ENCODE assay signal across 1 cellular context in the genomic region with DNA sequence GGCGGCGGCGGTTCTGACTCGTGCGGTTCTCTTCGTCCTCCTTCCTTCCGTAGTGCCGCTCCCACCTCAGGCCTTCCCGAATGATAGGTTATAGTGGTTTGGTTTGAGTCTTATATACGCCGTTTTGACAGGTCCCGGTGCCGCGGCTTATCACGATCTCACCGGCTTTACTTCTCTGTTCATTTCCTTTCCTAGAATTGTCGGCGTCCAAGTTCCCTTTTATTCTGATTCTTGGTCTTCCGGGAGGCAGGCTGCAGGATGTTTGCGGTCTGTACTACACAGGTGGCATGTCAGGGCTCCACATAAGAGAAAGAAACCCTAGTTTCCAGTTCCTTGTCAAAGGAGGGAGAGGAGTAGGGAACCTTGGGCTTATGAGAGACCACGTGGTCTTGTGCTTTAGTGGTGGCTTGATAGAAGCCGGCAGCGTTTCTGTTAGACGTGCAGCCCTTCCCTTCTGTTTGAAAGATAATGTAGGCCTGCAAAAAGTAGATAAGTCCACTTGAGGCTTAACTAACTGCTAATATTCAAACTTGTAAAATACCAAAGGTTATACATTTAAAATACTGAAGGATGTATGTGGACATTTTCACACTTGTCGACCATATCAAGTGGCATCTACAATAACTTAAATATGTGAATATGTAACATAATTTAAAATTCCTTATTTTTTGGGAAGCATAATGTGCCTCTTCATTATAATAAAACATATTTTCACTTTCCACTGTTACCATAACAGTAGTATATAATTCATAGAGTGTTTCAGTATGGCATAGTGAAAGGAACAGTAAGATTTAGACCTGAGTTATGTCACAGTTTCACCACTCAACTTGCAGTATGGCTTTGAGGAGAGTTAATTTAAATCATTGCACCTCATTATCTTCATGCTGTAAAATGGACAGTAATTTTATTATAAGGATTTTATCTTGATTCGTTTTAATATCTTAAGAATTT.
TF ChIP-seq lines count a peak whose summit lies in the region.

No MANE protein-coding gene starts in this region.

TF ChIP-seq in K562, 482 proteins besides CTCF, POLR2A, EP300 and RAD21 (continued from another document):
- TF ChIP-seq, protein P1, sequence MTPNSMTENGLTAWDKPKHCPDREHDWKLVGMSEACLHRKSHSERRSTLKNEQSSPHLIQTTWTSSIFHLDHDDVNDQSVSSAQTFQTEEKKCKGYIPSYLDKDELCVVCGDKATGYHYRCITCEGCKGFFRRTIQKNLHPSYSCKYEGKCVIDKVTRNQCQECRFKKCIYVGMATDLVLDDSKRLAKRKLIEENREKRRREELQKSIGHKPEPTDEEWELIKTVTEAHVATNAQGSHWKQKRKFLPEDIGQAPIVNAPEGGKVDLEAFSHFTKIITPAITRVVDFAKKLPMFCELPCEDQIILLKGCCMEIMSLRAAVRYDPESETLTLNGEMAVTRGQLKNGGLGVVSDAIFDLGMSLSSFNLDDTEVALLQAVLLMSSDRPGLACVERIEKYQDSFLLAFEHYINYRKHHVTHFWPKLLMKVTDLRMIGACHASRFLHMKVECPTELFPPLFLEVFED (CRISPR knock-in tag; conservative IDR thresholded peaks at IDR 0.05): no peak
- TF ChIP-seq CBFA2T3 (IDR thresholded peaks at IDR 0.05): peak; percentile 91
- no peak for TF ChIP-seq ZNF695 (CRISPR knock-in tag; IDR thresholded peaks at IDR 0.05)
- TF ChIP-seq, protein P2, sequence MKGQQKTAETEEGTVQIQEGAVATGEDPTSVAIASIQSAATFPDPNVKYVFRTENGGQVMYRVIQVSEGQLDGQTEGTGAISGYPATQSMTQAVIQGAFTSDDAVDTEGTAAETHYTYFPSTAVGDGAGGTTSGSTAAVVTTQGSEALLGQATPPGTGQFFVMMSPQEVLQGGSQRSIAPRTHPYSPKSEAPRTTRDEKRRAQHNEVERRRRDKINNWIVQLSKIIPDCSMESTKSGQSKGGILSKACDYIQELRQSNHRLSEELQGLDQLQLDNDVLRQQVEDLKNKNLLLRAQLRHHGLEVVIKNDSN (CRISPR knock-in tag; IDR thresholded peaks at IDR 0.05): peak; percentile 86
- peak; percentile 68 for TF ChIP-seq RNF2 (IDR thresholded peaks at IDR 0.05)
- no peak for TF ChIP-seq SIN3B (IDR thresholded peaks at IDR 0.05; ENCODE audit: low read depth)
- TF ChIP-seq EZH2 (IDR thresholded peaks at IDR 0.05; ENCODE audit: borderline replicate concordance, low read depth, low read length): no peak
- no peak for TF ChIP-seq ARID2 (IDR thresholded peaks at IDR 0.05)
- TF ChIP-seq ZNF140 (CRISPR knock-in tag; IDR thresholded peaks at IDR 0.05): no peak
- no peak for TF ChIP-seq TSC22D4 (tag; IDR thresholded peaks at IDR 0.05)
- no peak for TF ChIP-seq CBX1 (IDR thresholded peaks at IDR 0.05; ENCODE audit: low read depth)
- no peak for TF ChIP-seq HMGN3 (IDR thresholded peaks at IDR 0.05; ENCODE audit: borderline replicate concordance, extremely low read depth, insufficient read length, low read depth, low read length)
- TF ChIP-seq, protein P3, sequence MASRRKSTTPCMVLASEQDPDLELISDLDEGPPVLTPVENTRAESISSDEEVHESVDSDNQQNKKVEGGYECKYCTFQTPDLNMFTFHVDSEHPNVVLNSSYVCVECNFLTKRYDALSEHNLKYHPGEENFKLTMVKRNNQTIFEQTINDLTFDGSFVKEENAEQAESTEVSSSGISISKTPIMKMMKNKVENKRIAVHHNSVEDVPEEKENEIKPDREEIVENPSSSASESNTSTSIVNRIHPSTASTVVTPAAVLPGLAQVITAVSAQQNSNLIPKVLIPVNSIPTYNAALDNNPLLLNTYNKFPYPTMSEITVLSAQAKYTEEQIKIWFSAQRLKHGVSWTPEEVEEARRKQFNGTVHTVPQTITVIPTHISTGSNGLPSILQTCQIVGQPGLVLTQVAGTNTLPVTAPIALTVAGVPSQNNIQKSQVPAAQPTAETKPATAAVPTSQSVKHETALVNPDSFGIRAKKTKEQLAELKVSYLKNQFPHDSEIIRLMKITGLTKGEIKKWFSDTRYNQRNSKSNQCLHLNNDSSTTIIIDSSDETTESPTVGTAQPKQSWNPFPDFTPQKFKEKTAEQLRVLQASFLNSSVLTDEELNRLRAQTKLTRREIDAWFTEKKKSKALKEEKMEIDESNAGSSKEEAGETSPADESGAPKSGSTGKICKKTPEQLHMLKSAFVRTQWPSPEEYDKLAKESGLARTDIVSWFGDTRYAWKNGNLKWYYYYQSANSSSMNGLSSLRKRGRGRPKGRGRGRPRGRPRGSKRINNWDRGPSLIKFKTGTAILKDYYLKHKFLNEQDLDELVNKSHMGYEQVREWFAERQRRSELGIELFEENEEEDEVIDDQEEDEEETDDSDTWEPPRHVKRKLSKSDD (conservative IDR thresholded peaks at IDR 0.05; ENCODE audit: low read length): no peak
- peak; percentile 66; the same call in 1 of the 2 replicates for TF ChIP-seq ZBED1 (IDR thresholded peaks at IDR 0.05)
- no peak for TF ChIP-seq HLTF (IDR thresholded peaks at IDR 0.05)
- TF ChIP-seq RBM15 (IDR thresholded peaks at IDR 0.05; ENCODE audit: insufficient read depth, low read length): no peak
